Comparison of ENCODE assay signal across 1 cellular context in genomic region chrX:43969504-43970501, GRCh38.
TF ChIP-seq lines count a peak whose summit lies in the region.

No MANE protein-coding gene starts in this region.

TF ChIP-seq in SK-N-SH, 30 proteins besides CTCF, POLR2A, EP300 and RAD21 (continued from another document):
- TF ChIP-seq JUND (IDR thresholded peaks at IDR 0.05) (peak; percentile 47; the same call in 1 of the 2 replicates), MEF2A (IDR thresholded peaks at IDR 0.05; ENCODE audit: borderline replicate concordance, low read depth) (no peak), FOSL2 (IDR thresholded peaks at IDR 0.05; ENCODE audit: borderline replicate concordance, low read depth) (peak; percentile 27; the same call in 1 of the 2 replicates), CHD2 (IDR thresholded peaks at IDR 0.05; ENCODE audit: low read length, partially characterized antibody) (no peak), GABPA (IDR thresholded peaks at IDR 0.05; ENCODE audit: low read depth) (no peak), NRF1 (IDR thresholded peaks at IDR 0.05; ENCODE audit: low read depth, low read length) (no peak), ZBTB33 (IDR thresholded peaks at IDR 0.05; ENCODE audit: borderline replicate concordance, low read depth) (no peak), YY1 (IDR thresholded peaks at IDR 0.05; ENCODE audit: low read depth) (no peak), TCF12 (IDR thresholded peaks at IDR 0.05) (no peak), SIN3A (IDR thresholded peaks at IDR 0.05; ENCODE audit: borderline replicate concordance, low read depth, low read length) (no peak), RCOR1 (IDR thresholded peaks at IDR 0.05; ENCODE audit: low read length) (no peak), RFX5 (IDR thresholded peaks at IDR 0.05; ENCODE audit: low read length) (no peak), MXI1 (IDR thresholded peaks at IDR 0.05; ENCODE audit: low read depth, low read length) (no peak), EZH2phosphoT487 (IDR thresholded peaks at IDR 0.05; ENCODE audit: borderline replicate concordance, low read depth) (no peak), TAF1 (IDR thresholded peaks at IDR 0.05; ENCODE audit: borderline replicate concordance, low read depth, low read length) (no peak), MAX (IDR thresholded peaks at IDR 0.05; ENCODE audit: low read depth) (no peak), REST (IDR thresholded peaks at IDR 0.05; ENCODE audit: low read depth, low read length) (no peak)
TF ChIP-seq in SK-N-SH: peak in this region for 4.
